ENCODE assay signal across 21 cellular contexts in genomic region chr15:94235041-94235440, GRCh38. TPM values are rescaled to one million over a fixed set of nuclear protein-coding genes. Genes with fewer than 3 reads are reported as not detected.
DNase-seq lines count a peak whose midpoint lies in the region; ATAC-seq and TF ChIP-seq lines count a peak whose summit lies in the region.
"Had no signal": no experiment of that assay in that cellular context is flagged by ENCODE, and none has a peak within 500 bp of the region (broad histone marks: within the 10 kb centered on the region; RNA-seq: fewer than 3 reads in every experiment).

No MANE protein-coding gene starts in this region.

- no peaks in the 10 kb centered on the region for H3K27me3 Mint-ChIP-seq in MCF 10A (ENCODE audit: insufficient read depth, unreplicated experiment)
- no peaks in the 10 kb centered on the region for H3K27me3 Mint-ChIP-seq in activated T-helper 2 cell treated with anti-CD3 and anti-CD28 coated beads, Interferon-gamma antibody, Interleukin-2, Interleukin-4, amounts not matched to agents 10 μg/mL and 5 μg/mL and 100 μg/mL, durations not matched to agents 14 hours and 24 hours and 36 hours (ENCODE audit: low read depth)
- no peaks in the 10 kb centered on the region for H3K27me3 Mint-ChIP-seq in activated T-helper 17 cell treated with anti-CD3 and anti-CD28 coated beads, Interleukin-2, amount 50 U/mL, for 72 hours
- H3K27me3 Mint-ChIP-seq: CD4-positive, alpha-beta memory T cell had no signal

- no peak overlapping the region for H3K4me3 Mint-ChIP-seq in MCF 10A (ENCODE audit: unreplicated experiment)
- peak overlapping the region; percentile 64 for H3K4me3 Mint-ChIP-seq in activated T-helper 2 cell treated with anti-CD3 and anti-CD28 coated beads, Interferon-gamma antibody, Interleukin-2, Interleukin-4, amounts not matched to agents 10 μg/mL and 5 μg/mL and 100 μg/mL, durations not matched to agents 14 hours and 24 hours and 36 hours (ENCODE audit: low read depth)
- H3K4me3 Mint-ChIP-seq in activated T-helper 17 cell treated with anti-CD3 and anti-CD28 coated beads, Interleukin-2, amount 50 U/mL, for 72 hours: no peak overlapping the region
- H3K4me3 Mint-ChIP-seq: GM23338 had no signal

- H3K27ac ChIP-seq in mammary epithelial cell (ENCODE audit: insufficient read depth, low read depth, low read length) (no peak overlapping the region), neutrophil (peak overlapping the region; percentile 93), heart left ventricle (no peak overlapping the region)

- H2AFZ ChIP-seq in mammary epithelial cell (ENCODE audit: low read depth, low read length): no peak overlapping the region
- H2AFZ ChIP-seq: GM23338 had no signal

- 96% methylated on average over 12 of the region's 14 CpGs for WGBS in mammary epithelial cell (ENCODE audit: low coverage, missing lambda C conversion rate)
- WGBS in heart left ventricle, 4 donors: 89 to 96% (median 94%) methylated on average over 14 of the region's 14 CpGs

- peaks cover 59% of the 10 kb centered on the region for H3K4me1 Mint-ChIP-seq in MCF 10A (ENCODE audit: insufficient read depth, unreplicated experiment)
- peaks cover 75% of the 10 kb centered on the region for H3K4me1 Mint-ChIP-seq in activated T-helper 2 cell treated with anti-CD3 and anti-CD28 coated beads, Interferon-gamma antibody, Interleukin-2, Interleukin-4, amounts not matched to agents 10 μg/mL and 5 μg/mL and 100 μg/mL, durations not matched to agents 14 hours and 24 hours and 36 hours (ENCODE audit: low read depth)
- H3K4me1 Mint-ChIP-seq in activated T-helper 17 cell treated with anti-CD3 and anti-CD28 coated beads, Interleukin-2, amount 50 U/mL, for 72 hours: peaks cover 35% of the 10 kb centered on the region

- H3K27ac Mint-ChIP-seq in MCF 10A (ENCODE audit: low read depth, unreplicated experiment): peak overlapping the region; percentile 6
- no peak overlapping the region for H3K27ac Mint-ChIP-seq in activated T-helper 2 cell treated with anti-CD3 and anti-CD28 coated beads, Interferon-gamma antibody, Interleukin-2, Interleukin-4, amounts not matched to agents 10 μg/mL and 5 μg/mL and 100 μg/mL, durations not matched to agents 14 hours and 24 hours and 36 hours
- no peak overlapping the region for H3K27ac Mint-ChIP-seq in activated T-helper 17 cell treated with anti-CD3 and anti-CD28 coated beads, Interleukin-2, amount 50 U/mL, for 72 hours
- H3K27ac Mint-ChIP-seq: CD4-positive, alpha-beta memory T cell; GM23338 had no signal

- H3K4me1 ChIP-seq in mammary epithelial cell (ENCODE audit: insufficient read depth, low read length) (peaks cover 57% of the 10 kb centered on the region), neutrophil (ENCODE audit: control insufficient read depth in 1 of 2, insufficient read depth in 1 of 2, low read depth in 1 of 2, low read length in 1 of 2) (peaks cover 78 to 86% of the 10 kb centered on the region in 2 experiments), heart left ventricle (peaks cover 0 to 50% (median 7%) of the 10 kb centered on the region in 12 donors)

- H3K4me3 ChIP-seq in mammary epithelial cell (replicated peaks in 1 of 3; ENCODE audit: insufficient read depth in 1 of 3, low read depth in 2 of 3, low read length in 3 of 3) (no peak overlapping the region), neutrophil (ENCODE audit: low read depth in 1 of 2, low read length in 1 of 2) (peak overlapping the region; percentile 89 to 96), heart left ventricle (no peak overlapping the region)
- H3K4me3 ChIP-seq: GM12878, GM23338 had no signal

- ATAC-seq in activated T-helper 17 cell treated with anti-CD3 and anti-CD28 coated beads, Interleukin-2, amount 50 U/mL, for 72 hours (replicated peaks): no peak
- ATAC-seq in heart left ventricle: no peak
- ATAC-seq: GM23338, PC-3 had no signal

- in situ Hi-C loops in mammary epithelial cell (cut with MboI; ENCODE audit: low sequenced_read_pairs in 2 of 2): loop anchor here in 1 of 2 donors (10.0 kb wide), 2 partner anchors 60 kb away; no protein-coding TSS in a partner anchor

- no peak overlapping the region for H3K9ac ChIP-seq in mammary epithelial cell (ENCODE audit: insufficient read depth, low read length)

- dilution Hi-C loops in mammary epithelial cell (cut with HindIII; ENCODE audit: low sequenced_read_pairs): no loop called here

- H3K79me2 ChIP-seq in mammary epithelial cell (ENCODE audit: insufficient read depth, low read length): peaks cover 73% of the 10 kb centered on the region

- H3K9me3 Mint-ChIP-seq in MCF 10A (ENCODE audit: unreplicated experiment): no peaks in the 10 kb centered on the region
- no peaks in the 10 kb centered on the region for H3K9me3 Mint-ChIP-seq in activated T-helper 2 cell treated with anti-CD3 and anti-CD28 coated beads, Interferon-gamma antibody, Interleukin-2, Interleukin-4, amounts not matched to agents 10 μg/mL and 5 μg/mL and 100 μg/mL, durations not matched to agents 14 hours and 24 hours and 36 hours
- H3K9me3 Mint-ChIP-seq in activated T-helper 17 cell treated with anti-CD3 and anti-CD28 coated beads, Interleukin-2, amount 50 U/mL, for 72 hours: peaks cover 3% of the 10 kb centered on the region
- H3K9me3 Mint-ChIP-seq: CD4-positive, alpha-beta memory T cell; GM23338 had no signal

- H4K20me1 ChIP-seq in mammary epithelial cell (ENCODE audit: insufficient read depth, low read length): no peaks in the 10 kb centered on the region

- TF ChIP-seq CTCF in MCF 10A (IDR thresholded peaks at IDR 0.05; ENCODE audit: unreplicated experiment): no peak
- no peak for TF ChIP-seq CTCF in mammary epithelial cell (conservative IDR thresholded peaks at IDR 0.05 in 1 of 2, IDR thresholded peaks at IDR 0.05 in 1 of 2; ENCODE audit: extremely low read depth in 1 of 2, insufficient read depth in 1 of 2, low read depth in 1 of 2, low read length in 2 of 2)
- TF ChIP-seq CTCF in neutrophil (IDR thresholded peaks at IDR 0.05): no peak
- no peak for TF ChIP-seq CTCF in heart left ventricle (IDR thresholded peaks at IDR 0.05)

- no peaks in the 10 kb centered on the region for H3K36me3 Mint-ChIP-seq in MCF 10A (ENCODE audit: insufficient read depth, unreplicated experiment)
- H3K36me3 Mint-ChIP-seq in activated T-helper 2 cell treated with anti-CD3 and anti-CD28 coated beads, Interferon-gamma antibody, Interleukin-2, Interleukin-4, amounts not matched to agents 10 μg/mL and 5 μg/mL and 100 μg/mL, durations not matched to agents 14 hours and 24 hours and 36 hours (ENCODE audit: low read depth): peaks cover 72% of the 10 kb centered on the region
- H3K36me3 Mint-ChIP-seq in activated T-helper 17 cell treated with anti-CD3 and anti-CD28 coated beads, Interleukin-2, amount 50 U/mL, for 72 hours (ENCODE audit: low read depth): peaks cover 2% of the 10 kb centered on the region

- H3K36me3 ChIP-seq in mammary epithelial cell (ENCODE audit: insufficient read depth, low read length) (no peaks in the 10 kb centered on the region), neutrophil (no peaks in the 10 kb centered on the region), heart left ventricle (no peaks in the 10 kb centered on the region)

- H3K9me3 ChIP-seq in mammary epithelial cell (replicated peaks; ENCODE audit: insufficient read depth, low read length) (no peaks in the 10 kb centered on the region), neutrophil (no peaks in the 10 kb centered on the region), heart left ventricle (no peaks in the 10 kb centered on the region)

- BruUV-seq in MCF 10A (replicated peaks; lab: Mats Ljungman, UMichigan) (no TSS peak), mammary epithelial cell (replicated peaks; lab: Mats Ljungman, UMichigan) (no TSS peak)

- no peak overlapping the region for H3K4me2 ChIP-seq in mammary epithelial cell (ENCODE audit: insufficient read depth, low read depth, low read length)
- H3K4me2 ChIP-seq: GM23338 had no signal

- POLR2A ChIA-PET in MCF 10A (lab: Yijun Ruan, JAX): no interaction called here

- no peak for TF ChIP-seq POLR2A in heart left ventricle (IDR thresholded peaks at IDR 0.05)

- no peak for DNase-seq in MCF 10A (ENCODE audit: unreplicated experiment)
- DNase-seq in mammary epithelial cell: no peak
- DNase-seq in activated T-helper 2 cell treated with anti-CD3 and anti-CD28 coated beads, Interferon-gamma antibody, Interleukin-2, Interleukin-4, amounts not matched to agents 10 μg/mL and 5 μg/mL and 100 μg/mL, durations not matched to agents 14 hours and 24 hours and 36 hours (ENCODE audit: low spot score): no peak
- DNase-seq in amygdala (lab: John Stamatoyannopoulos, UW): no peak
- DNase-seq in heart left ventricle: no peak
- no peak for DNase-seq in NCI-H146 (lab: John Stamatoyannopoulos, UW)
- DNase-seq: CD4-positive, alpha-beta memory T cell; HCEC 1CT; IMR-90; NCI-H1105 treated with DMSO at 0.1 percent for 48 hours; NCI-H187 treated with DMSO at 0.1 percent for 48 hours; NCI-H226; NCI-H524 treated with DMSO at 0.1 percent for 48 hours; PC-3; RPMI8226; SIG-M5 had no signal

- H3K27me3 ChIP-seq in mammary epithelial cell (ENCODE audit: insufficient read depth, low read length): no peaks in the 10 kb centered on the region
- no peaks in the 10 kb centered on the region for H3K27me3 ChIP-seq in neutrophil
- H3K27me3 ChIP-seq in heart left ventricle: peaks cover 0 to 38% (median 10%) of the 10 kb centered on the region in 9 donors

- intact Hi-C loops in MCF 10A (cut with micrococcal nuclease): loop anchor here (10.0 kb wide), 1 partner anchor 1210 kb away; no protein-coding TSS in a partner anchor
- intact Hi-C loops in mammary epithelial cell (cut with micrococcal nuclease): no loop called here
- intact Hi-C loops in activated T-helper 2 cell treated with anti-CD3 and anti-CD28 coated beads, Interferon-gamma antibody, Interleukin-2, Interleukin-4, amounts not matched to agents 10 μg/mL and 5 μg/mL and 100 μg/mL, durations not matched to agents 14 hours and 24 hours and 36 hours (cut with micrococcal nuclease): no loop called here
- intact Hi-C loops in heart left ventricle (cut with DNase I): loop anchor here in 1 of 10 donors (10.0 kb wide), 1 partner anchor 80 kb away; no protein-coding TSS in a partner anchor

- CTCF ChIA-PET in MCF 10A (lab: Yijun Ruan, JAX) (interaction anchor here (1.9 kb wide), 1 partner anchor 90 kb away, joined by 6 read pairs; no protein-coding TSS in a partner anchor), mammary epithelial cell (lab: Charles Lee; ENCODE audit: low non-redundant PET) (no interaction called here)

RNA-seq across cellular contexts. Expression of gene MCTP2, which starts 3.7 kb away (rescaled TPM):
- total RNA-seq in MCF 10A (2022) (20.5 and 25.7 TPM in 2 replicates), mammary epithelial cell (10 to 100 TPM; 24.5 to 28.0 TPM), heart left ventricle (10 to 100 TPM in 1 of 9 donors, 1 to 10 TPM in 5, under 1 TPM in 3; 0.35 to 12.1 (median 6.3) TPM)
- polyA plus RNA-seq in mammary epithelial cell (19.5 TPM), heart left ventricle (1 to 10 TPM in 1 of 2 donors, under 1 TPM in 1; 0.57 to 1.1 TPM)
- polyA minus RNA-seq in mammary epithelial cell: 21.3 TPM
- total RNA-seq in activated T-helper 2 cell treated with anti-CD3 and anti-CD28 coated beads, Interferon-gamma antibody, Interleukin-2, Interleukin-4, amounts not matched to agents 10 μg/mL and 5 μg/mL and 100 μg/mL, durations not matched to agents 14 hours and 24 hours and 36 hours: 91.5 and 93.2 TPM in 2 replicates
- total RNA-seq in activated T-helper 17 cell treated with anti-CD3 and anti-CD28 coated beads, Interleukin-2, amount 50 U/mL, for 72 hours: 10 to 100 TPM; 19.6 to 32.9 TPM
- total RNA-seq: LHCN-M2 had no signal

Comparison
In these comparisons a context has a peak if more than half of its experiments do, and no peak if none do; other contexts are left out.
1. H3K4me3 ChIP-seq: peak in neutrophil (2 of 2); none in mammary epithelial cell (0 of 3) and heart left ventricle (0 of 12).